ENCODE assay signal across 8 cellular contexts in genomic region chr17:76671912-76672262, GRCh38. TPM values are rescaled to one million over a fixed set of nuclear protein-coding genes. Genes with fewer than 3 reads are reported as not detected.
DNase-seq lines count a peak whose midpoint lies in the region; ATAC-seq, FAIRE-seq and TF ChIP-seq lines count a peak whose summit lies in the region.

No MANE protein-coding gene starts in this region.

- TF ChIP-seq CTCF in GM06990 (IDR thresholded peaks at IDR 0.05; ENCODE audit: insufficient read depth, low read length, poor library complexity, severe bottlenecking): no peak
- no peak for TF ChIP-seq CTCF in mammary epithelial cell (conservative IDR thresholded peaks at IDR 0.05 in 1 of 2, IDR thresholded peaks at IDR 0.05 in 1 of 2; ENCODE audit: extremely low read depth in 1 of 2, insufficient read depth in 1 of 2, low read depth in 1 of 2, low read length in 2 of 2)

- H3K4me3 ChIP-seq in GM06990 (replicated peaks; ENCODE audit: low read depth, low read length) (peak overlapping the region; percentile 76), mammary epithelial cell (replicated peaks in 1 of 3; ENCODE audit: insufficient read depth in 1 of 3, low read depth in 2 of 3, low read length in 3 of 3) (peak overlapping the region; percentile 68 to 81 (median 72)), mesodermal cell (ENCODE audit: extremely low read depth, insufficient read depth, low read length, poor library complexity, severe bottlenecking) (peak overlapping the region; percentile 68)

- H3K4me1 ChIP-seq in mammary epithelial cell (ENCODE audit: insufficient read depth, low read length): peaks cover 17% of the 10 kb centered on the region
- H3K4me1 ChIP-seq in mesodermal cell (ENCODE audit: control insufficient read depth, insufficient read depth, low read length, poor library complexity, severe bottlenecking): peaks cover 6% of the 10 kb centered on the region

- peak overlapping the region; percentile 87 for H2AFZ ChIP-seq in mammary epithelial cell (ENCODE audit: low read depth, low read length)

- dilution Hi-C loops in mammary epithelial cell (cut with HindIII; ENCODE audit: low sequenced_read_pairs): no loop called here

- peak overlapping the region; percentile 87 for H3K4me2 ChIP-seq in mammary epithelial cell (ENCODE audit: insufficient read depth, low read depth, low read length)

- peak overlapping the region; percentile 84 for H3K9ac ChIP-seq in mammary epithelial cell (ENCODE audit: insufficient read depth, low read length)

- intact Hi-C loops in mammary epithelial cell (cut with micrococcal nuclease): loop anchor here (5.0 kb wide), 1 partner anchor 40 kb away; the partner anchor contains the start of gene MXRA7

- in situ Hi-C loops in mammary epithelial cell (cut with MboI; ENCODE audit: low sequenced_read_pairs in 2 of 2): no loop called here

- H3K9me3 ChIP-seq in mammary epithelial cell (replicated peaks; ENCODE audit: insufficient read depth, low read length) (no peaks in the 10 kb centered on the region), mesodermal cell (ENCODE audit: control insufficient read depth, low read length) (no peaks in the 10 kb centered on the region)

- H3K27me3 ChIP-seq in GM06990 (replicated peaks; ENCODE audit: control insufficient read depth, insufficient read depth, low read length) (0 out of 2 replicates have a peak, but pooled peaks cover 1% of the 10 kb centered on the region), mammary epithelial cell (ENCODE audit: insufficient read depth, low read length) (no peaks in the 10 kb centered on the region)

- H4K20me1 ChIP-seq in mammary epithelial cell (ENCODE audit: insufficient read depth, low read length): no peaks in the 10 kb centered on the region

- no peaks in the 10 kb centered on the region for H3K79me2 ChIP-seq in mammary epithelial cell (ENCODE audit: insufficient read depth, low read length)

- H3K36me3 ChIP-seq in GM06990 (ENCODE audit: control insufficient read depth, insufficient read depth, low read length): no peaks in the 10 kb centered on the region
- H3K36me3 ChIP-seq in mammary epithelial cell (ENCODE audit: insufficient read depth, low read length): no peaks in the 10 kb centered on the region
- H3K36me3 ChIP-seq in mesodermal cell (ENCODE audit: control insufficient read depth, insufficient read depth, low read length): no peaks in the 10 kb centered on the region

- DNase-seq in GM06990 (ENCODE audit: extremely low read depth, insufficient read length) (no peak), mammary epithelial cell (no peak), NCI-H1092 (lab: John Stamatoyannopoulos, UW) (no peak), hippocampal formation (lab: John Stamatoyannopoulos, UW) (no peak), GM19239 (ENCODE audit: insufficient read length, low spot score) (no peak)

- H3K27ac ChIP-seq in mammary epithelial cell (ENCODE audit: insufficient read depth, low read depth, low read length) (peak overlapping the region; percentile 51), mesodermal cell (ENCODE audit: low read depth, low read length, severe bottlenecking) (peak overlapping the region; percentile 29)

- no peak for FAIRE-seq in GM19239 (lab: Jason Lieb, UNC)

- TSS peak; percentile 72 for BruUV-seq in mammary epithelial cell (replicated peaks; lab: Mats Ljungman, UMichigan)

- ATAC-seq in HG03439 (IDR thresholded peaks at IDR 0.05; ENCODE audit: unreplicated experiment): peak; percentile 11
- ATAC-seq in GM21515 (IDR thresholded peaks at IDR 0.05; ENCODE audit: unreplicated experiment): no peak

- CTCF ChIA-PET in mammary epithelial cell (lab: Charles Lee; ENCODE audit: low non-redundant PET): interaction anchor here (0.5 kb wide), 1 partner anchor 302 kb away, joined by 3 read pairs; no protein-coding TSS in a partner anchor

- WGBS in mammary epithelial cell (ENCODE audit: low coverage, missing lambda C conversion rate): 2% methylated on average over 19 of the region's 19 CpGs
- 4 to 6% methylated on average over 18 of the region's 19 CpGs for WGBS in mesodermal cell (ENCODE audit: insufficient coverage in 2 of 2), 2 experiments

RNA-seq across cellular contexts. Expression of gene ST6GALNAC1, which starts 28.3 kb away (rescaled TPM):
- not detected for total RNA-seq in mammary epithelial cell
- polyA plus RNA-seq in mammary epithelial cell: not detected
- not detected for polyA minus RNA-seq in mammary epithelial cell
- 0.15 TPM for polyA plus RNA-seq in mesodermal cell (2013, experiment 1 of 2)
- not detected for polyA plus RNA-seq in mesodermal cell (2013, experiment 2 of 2)

RNA-seq across cellular contexts. Expression of gene MXRA7, which starts 38.9 kb away (rescaled TPM):
- 100 to 1,000 TPM; 116 to 183 TPM for total RNA-seq in mammary epithelial cell
- polyA plus RNA-seq in mammary epithelial cell: 59.5 TPM
- polyA minus RNA-seq in mammary epithelial cell: 144 TPM
- polyA plus RNA-seq in mesodermal cell (2013, experiment 1 of 2): 84.9 TPM
- polyA plus RNA-seq in mesodermal cell (2013, experiment 2 of 2): 83.0 TPM

RNA-seq across cellular contexts. Expression of gene JMJD6, which starts 54.5 kb away (rescaled TPM):
- total RNA-seq in mammary epithelial cell: 10 to 100 TPM; 10.3 to 22.2 TPM
- 14.4 TPM for polyA plus RNA-seq in mammary epithelial cell
- polyA minus RNA-seq in mammary epithelial cell: 25.0 TPM
- 26.7 TPM for polyA plus RNA-seq in mesodermal cell (2013, experiment 1 of 2)
- 19.3 TPM for polyA plus RNA-seq in mesodermal cell (2013, experiment 2 of 2)

RNA-seq across cellular contexts. Expression of gene METTL23, which starts 54.8 kb away (rescaled TPM):
- 10 to 100 TPM; 18.2 to 27.7 TPM for total RNA-seq in mammary epithelial cell
- 38.3 TPM for polyA plus RNA-seq in mammary epithelial cell
- 19.5 TPM for polyA minus RNA-seq in mammary epithelial cell
- polyA plus RNA-seq in mesodermal cell (2013, experiment 1 of 2): 33.0 TPM
- polyA plus RNA-seq in mesodermal cell (2013, experiment 2 of 2): 28.1 TPM
